18 cellular contexts compared by ENCODE assay signal in the genomic region with DNA sequence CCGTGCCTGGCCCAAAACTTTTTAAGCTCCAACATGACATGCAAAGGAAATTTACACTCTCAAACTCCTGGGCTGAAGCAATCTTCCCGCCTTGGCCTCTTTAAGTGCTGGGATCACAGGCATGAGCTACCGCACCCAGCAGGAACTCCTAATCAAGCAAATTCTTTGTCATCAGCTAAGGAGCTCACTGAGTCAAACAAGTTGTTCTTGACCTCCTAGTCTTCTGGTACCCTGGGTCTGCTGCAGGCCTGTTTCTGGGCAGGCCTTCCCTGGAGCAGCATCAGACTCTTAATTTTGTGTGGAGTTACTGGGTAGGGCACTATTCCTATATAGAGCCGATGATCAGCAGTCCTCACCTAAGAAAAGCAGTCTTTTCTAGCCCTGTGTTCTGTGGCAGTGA.
"Had no signal": no experiment of that assay in that cellular context is flagged by ENCODE, and none has a peak within 500 bp of the region (broad histone marks: within the 10 kb centered on the region; RNA-seq: fewer than 3 reads in every experiment).

No MANE protein-coding gene starts in this region.

- H3K36me3 Mint-ChIP-seq: natural killer cell treated with Interleukin-12 subunit alpha and Interleukin-12 subunit beta and Interleukin-15 and Interleukin-18, amount 100 ng/mL, for 72 hours had no signal

- H3K9me3 Mint-ChIP-seq: activated naive CD4-positive, alpha-beta T cell treated with anti-CD3 and anti-CD28 coated beads, Interleukin-2, amount 50 U/mL, for 72 hours; effector memory CD8-positive, alpha-beta T cell; natural killer cell treated with Interleukin-12 subunit alpha and Interleukin-12 subunit beta and Interleukin-15 and Interleukin-18, amount 100 ng/mL, for 72 hours; T-helper 1 cell treated with Interleukin-12 subunit alpha and Interleukin-12 subunit beta and Interleukin-4 antibody, amounts not matched to agents 30 μg/mL and 1 μg/mL, for 36 hours had no signal

- H3K9me3 ChIP-seq: adrenal gland, gastroesophageal sphincter, SJSA1, testis had no signal

- DNase-seq: activated CD4-positive, alpha-beta T cell treated with anti-CD3 and anti-CD28 coated beads, Interleukin-2, amount 50 U/mL, for 1 hour; activated CD4-positive, CD25-positive, alpha-beta regulatory T cell treated with anti-CD3 and anti-CD28 coated beads, Interleukin-2, amount 50 U/mL, for 72 hours; activated CD8-positive, alpha-beta memory T cell treated with anti-CD3 and anti-CD28 coated beads, Interleukin-2, amount 50 U/mL, for 4 hours; activated T-cell treated with anti-CD3 and anti-CD28 coated beads, Interleukin-2, amount 50 U/mL, for 4 hours; effector memory CD8-positive, alpha-beta T cell; erythroblast; heart left ventricle; small intestine; stimulated activated CD4-positive, alpha-beta T cell treated with anti-CD3 and anti-CD28 coated beads, Interleukin-4, amount 100 ng/mL, for 1 hour; testis had no signal

- H3K4me3 Mint-ChIP-seq: activated T-cell treated with anti-CD3 and anti-CD28 coated beads, Interleukin-2, amount 50 U/mL, for 4 hours; effector memory CD8-positive, alpha-beta T cell; mesothelial cell of epicardium; natural killer cell treated with Interleukin-12 subunit alpha and Interleukin-12 subunit beta and Interleukin-15 and Interleukin-18, amount 100 ng/mL, for 72 hours; T-helper 1 cell treated with Interleukin-12 subunit alpha and Interleukin-12 subunit beta and Interleukin-4 antibody, amounts not matched to agents 30 μg/mL and 1 μg/mL, for 36 hours had no signal

- H3K27ac ChIP-seq: adrenal gland, SJSA1, testis had no signal

- H3K27me3 ChIP-seq: adrenal gland, gastroesophageal sphincter, heart left ventricle, SJSA1, testis had no signal

- H3K27me3 Mint-ChIP-seq: effector memory CD8-positive, alpha-beta T cell; natural killer cell treated with Interleukin-12 subunit alpha and Interleukin-12 subunit beta and Interleukin-15 and Interleukin-18, amount 100 ng/mL, for 72 hours; progenitor cell of endocrine pancreas had no signal

- H3K4me3 ChIP-seq: adrenal gland, gastroesophageal sphincter, heart left ventricle, SJSA1, testis had no signal

- H3K27ac Mint-ChIP-seq: effector memory CD8-positive, alpha-beta T cell; mesothelial cell of epicardium; natural killer cell treated with Interleukin-12 subunit alpha and Interleukin-12 subunit beta and Interleukin-15 and Interleukin-18, amount 100 ng/mL, for 72 hours; progenitor cell of endocrine pancreas; T-helper 1 cell treated with Interleukin-12 subunit alpha and Interleukin-12 subunit beta and Interleukin-4 antibody, amounts not matched to agents 30 μg/mL and 1 μg/mL, for 36 hours had no signal

- ATAC-seq: activated naive CD4-positive, alpha-beta T cell treated with anti-CD3 and anti-CD28 coated beads, Interleukin-2, amount 50 U/mL, for 72 hours; activated T-cell treated with anti-CD3 and anti-CD28 coated beads, Interleukin-2, amount 50 U/mL, for 4 hours; effector memory CD8-positive, alpha-beta T cell; gastroesophageal sphincter; heart left ventricle; natural killer cell treated with Interleukin-12 subunit alpha and Interleukin-12 subunit beta and Interleukin-15 and Interleukin-18, amount 100 ng/mL, for 72 hours had no signal

- H3K4me1 ChIP-seq: SJSA1 had no signal

- H3K36me3 ChIP-seq: adrenal gland, SJSA1 had no signal
